ENCODE assay signal across 1 cellular context in genomic region chr4:38077791-38078489, GRCh38.
TF ChIP-seq lines count a peak whose summit lies in the region.

No MANE protein-coding gene starts in this region.

TF ChIP-seq in GM12878, 131 proteins besides CTCF, POLR2A, EP300 and RAD21 (continued from another document):
- TF ChIP-seq ZBTB33 (IDR thresholded peaks at IDR 0.05) (no peak), CHD2 (IDR thresholded peaks at IDR 0.05; ENCODE audit: borderline replicate concordance, low read depth, low read length) (no peak), ZBTB40 (IDR thresholded peaks at IDR 0.05; ENCODE audit: borderline replicate concordance) (no peak), GABPA (IDR thresholded peaks at IDR 0.05; ENCODE audit: low read depth) (no peak), POLR2AphosphoS5 (IDR thresholded peaks at IDR 0.05; ENCODE audit: low read length) (0 out of 2 replicates have a peak, but pooled peaks have one; percentile 11), SREBF2 (IDR thresholded peaks at IDR 0.05; ENCODE audit: low read length) (no peak), MTA3 (IDR thresholded peaks at IDR 0.05; ENCODE audit: borderline replicate concordance, low read length) (no peak), KDM1A (IDR thresholded peaks at IDR 0.05; ENCODE audit: borderline replicate concordance) (no peak), ZNF592 (IDR thresholded peaks at IDR 0.05) (0 out of 2 replicates have a peak, but pooled peaks have one; percentile 20), WRNIP1 (IDR thresholded peaks at IDR 0.05; ENCODE audit: borderline replicate concordance, low read depth, low read length) (no peak), CBFB (IDR thresholded peaks at IDR 0.05; ENCODE audit: low read depth) (no peak), E4F1 (IDR thresholded peaks at IDR 0.05; ENCODE audit: borderline replicate concordance, partially characterized antibody) (no peak), MLLT1 (IDR thresholded peaks at IDR 0.05) (peak; percentile 81)
